In genomic region chr14:37246427-37246829, GRCh38 we compare ENCODE assay signal across 8 cellular contexts. TPM values are rescaled to one million over a fixed set of nuclear protein-coding genes. Genes with fewer than 3 reads are reported as not detected.
DNase-seq lines count a peak whose midpoint lies in the region; ATAC-seq, FAIRE-seq and TF ChIP-seq lines count a peak whose summit lies in the region.

No MANE protein-coding gene starts in this region.

- no peaks in the 10 kb centered on the region for H3K36me3 Mint-ChIP-seq in T-helper 2 cell treated with Interferon-gamma antibody and Interleukin-4, amounts not matched to agents 5 μg/mL and 100 μg/mL, for 36 hours (ENCODE audit: low read depth)
- H3K36me3 Mint-ChIP-seq in activated naive CD4-positive, alpha-beta T cell treated with anti-CD3 and anti-CD28 coated beads for 36 hours (ENCODE audit: low read depth): no peaks in the 10 kb centered on the region

- ATAC-seq in GM18870 (IDR thresholded peaks at IDR 0.05; ENCODE audit: unreplicated experiment): peak; percentile 50

- H4K20me1 ChIP-seq in keratinocyte (ENCODE audit: control insufficient read depth, extremely low read depth, insufficient read depth, low read length): no peaks in the 10 kb centered on the region

- no peaks in the 10 kb centered on the region for H3K79me2 ChIP-seq in keratinocyte (ENCODE audit: control insufficient read depth, insufficient read depth, low read length)

- H3K27ac ChIP-seq in keratinocyte (ENCODE audit: control insufficient read depth, insufficient read depth, low read length): no peak overlapping the region

- no peak overlapping the region for H3K9ac ChIP-seq in keratinocyte (ENCODE audit: control insufficient read depth, extremely low read depth, insufficient read depth, low read length)

- H3K36me3 ChIP-seq in BE2C (no peaks in the 10 kb centered on the region), keratinocyte (ENCODE audit: control insufficient read depth in 2 of 2, extremely low read depth in 1 of 2, insufficient read depth in 2 of 2, low read length in 2 of 2) (peaks cover 0 to 3% of the 10 kb centered on the region in 2 experiments)

- no peak overlapping the region for H2AFZ ChIP-seq in keratinocyte (ENCODE audit: control insufficient read depth, low read length)

- CTCF ChIA-PET in activated naive CD4-positive, alpha-beta T cell treated with anti-CD3 and anti-CD28 coated beads for 36 hours (lab: Charles Lee): interaction anchor here (0.6 to 2.1 kb wide), 6 partner anchors 12 to 642 kb away, joined by 3 to 14 read pairs (median 6); no protein-coding TSS in a partner anchor

- intact Hi-C loops in activated naive CD4-positive, alpha-beta T cell treated with anti-CD3 and anti-CD28 coated beads for 36 hours (cut with micrococcal nuclease): loop anchor here (1.0 kb wide), 3 partner anchors 348 to 1621 kb away; no protein-coding TSS in a partner anchor

- TF ChIP-seq CTCF in BE2C (IDR thresholded peaks at IDR 0.05; ENCODE audit: low read depth, low read length): peak; percentile 73
- peak in 2 of 3 experiments; percentile 44 to 50 for TF ChIP-seq CTCF in keratinocyte (optimal IDR thresholded peaks at IDR 0.05 in 1 of 3, IDR thresholded peaks at IDR 0.05 in 1 of 3, conservative IDR thresholded peaks at IDR 0.05 in 1 of 3; ENCODE audit: extremely low read depth in 1 of 3, insufficient read depth in 2 of 3, low read length in 3 of 3)

- H3K4me2 ChIP-seq in keratinocyte (ENCODE audit: control insufficient read depth, extremely low read depth, insufficient read depth, low read depth, low read length): no peak overlapping the region

- no peak overlapping the region for H3K27ac Mint-ChIP-seq in T-helper 2 cell treated with Interferon-gamma antibody and Interleukin-4, amounts not matched to agents 5 μg/mL and 100 μg/mL, for 36 hours
- no peak overlapping the region for H3K27ac Mint-ChIP-seq in activated naive CD4-positive, alpha-beta T cell treated with anti-CD3 and anti-CD28 coated beads for 36 hours

- no peaks in the 10 kb centered on the region for H3K9me3 Mint-ChIP-seq in T-helper 2 cell treated with Interferon-gamma antibody and Interleukin-4, amounts not matched to agents 5 μg/mL and 100 μg/mL, for 36 hours
- H3K9me3 Mint-ChIP-seq in activated naive CD4-positive, alpha-beta T cell treated with anti-CD3 and anti-CD28 coated beads for 36 hours: no peaks in the 10 kb centered on the region

- DNase-seq in BE2C: no peak
- peak; percentile 94 for DNase-seq in NCI-H2029 treated with DMSO at 0.1 percent for 48 hours (lab: John Stamatoyannopoulos, UW)
- DNase-seq in amniotic epithelial cell (ENCODE audit: low read depth): peak; percentile 53
- DNase-seq in keratinocyte (ENCODE audit: low read depth, low spot score): no peak
- peak; percentile 12 for DNase-seq in urothelium cell line (ENCODE audit: low spot score)
- no peak for DNase-seq in T-helper 2 cell treated with Interferon-gamma antibody and Interleukin-4, amounts not matched to agents 5 μg/mL and 100 μg/mL, for 36 hours (ENCODE audit: low spot score)
- DNase-seq in activated naive CD4-positive, alpha-beta T cell treated with anti-CD3 and anti-CD28 coated beads for 36 hours: no peak

- FAIRE-seq in keratinocyte (lab: Jason Lieb, UNC): peak; percentile 70
- FAIRE-seq in urothelium cell line (lab: Jason Lieb, UNC): no peak

- H3K27me3 ChIP-seq in BE2C (peaks cover 3% of the 10 kb centered on the region; the same call in 1 of the 2 replicates), keratinocyte (ENCODE audit: control insufficient read depth, extremely low read depth, insufficient read depth, low read length) (no peaks in the 10 kb centered on the region)

- dilution Hi-C loops in keratinocyte (cut with MboI; ENCODE audit: extremely low pct_ligation_motif_present, low sequenced_read_pairs): no loop called here

- H3K9me3 ChIP-seq in BE2C (no peaks in the 10 kb centered on the region), keratinocyte (ENCODE audit: control insufficient read depth, low read depth, low read length) (no peaks in the 10 kb centered on the region)

- no peaks in the 10 kb centered on the region for H3K9me1 ChIP-seq in keratinocyte (ENCODE audit: control insufficient read depth, extremely low read depth, insufficient read depth, low read length)

- H3K4me1 Mint-ChIP-seq in T-helper 2 cell treated with Interferon-gamma antibody and Interleukin-4, amounts not matched to agents 5 μg/mL and 100 μg/mL, for 36 hours (ENCODE audit: low read depth): no peaks in the 10 kb centered on the region
- no peaks in the 10 kb centered on the region for H3K4me1 Mint-ChIP-seq in activated naive CD4-positive, alpha-beta T cell treated with anti-CD3 and anti-CD28 coated beads for 36 hours (ENCODE audit: low read depth)

- H3K4me3 Mint-ChIP-seq in T-helper 2 cell treated with Interferon-gamma antibody and Interleukin-4, amounts not matched to agents 5 μg/mL and 100 μg/mL, for 36 hours: no peak overlapping the region
- H3K4me3 Mint-ChIP-seq in activated naive CD4-positive, alpha-beta T cell treated with anti-CD3 and anti-CD28 coated beads for 36 hours: no peak overlapping the region

- H3K27me3 Mint-ChIP-seq in T-helper 2 cell treated with Interferon-gamma antibody and Interleukin-4, amounts not matched to agents 5 μg/mL and 100 μg/mL, for 36 hours (ENCODE audit: low read depth): no peaks in the 10 kb centered on the region
- H3K27me3 Mint-ChIP-seq in activated naive CD4-positive, alpha-beta T cell treated with anti-CD3 and anti-CD28 coated beads for 36 hours (ENCODE audit: low read depth): no peaks in the 10 kb centered on the region

- H3K4me3 ChIP-seq in BE2C (ENCODE audit: low read depth, low read length) (no peak overlapping the region), keratinocyte (ENCODE audit: control insufficient read depth in 2 of 3, extremely low read depth in 1 of 3, insufficient read depth in 2 of 3, low read depth in 1 of 3, low read length in 3 of 3) (no peak overlapping the region)

- H3K4me1 ChIP-seq in BE2C: no peaks in the 10 kb centered on the region
- H3K4me1 ChIP-seq in keratinocyte (ENCODE audit: control insufficient read depth, extremely low read depth, insufficient read depth, low read length): no peaks in the 10 kb centered on the region

RNA-seq across cellular contexts. Expression of gene MIPOL1, which starts 48.7 kb away (rescaled TPM):
- polyA plus RNA-seq in BE2C (2012; ENCODE audit: insufficient read depth, insufficient read length, low read depth): 1.2 TPM
- 6.1 to 10.9 TPM (median 6.1 TPM) in 3 replicates for polyA plus RNA-seq in keratinocyte
- 38.9 TPM for polyA plus RNA-seq in keratinocyte (2011; ENCODE audit: low read depth)
- 4.0 and 9.5 TPM in 2 replicates for polyA plus RNA-seq in keratinocyte (2011; cell fraction: cytosol; rRNA removed)
- polyA plus RNA-seq in keratinocyte (2011; cell fraction: nucleus; rRNA removed): 8.4 and 9.9 TPM in 2 replicates
- 4.7 and 5.9 TPM in 2 replicates for polyA plus RNA-seq in keratinocyte (2012; ENCODE audit: low replicate concordance)
- 0.69 to 19.1 TPM (median 3.8 TPM) in 3 replicates for polyA minus RNA-seq in keratinocyte
- 5.4 TPM for polyA minus RNA-seq in keratinocyte (2011; cell fraction: cytosol; rRNA and poly(A)+ RNA removed)
- polyA minus RNA-seq in keratinocyte (2011; cell fraction: nucleus; rRNA and poly(A)+ RNA removed): 19.7 and 49.8 TPM in 2 replicates
- total RNA-seq in activated naive CD4-positive, alpha-beta T cell treated with anti-CD3 and anti-CD28 coated beads for 36 hours: under 1 TPM in 1 of 2 experiments, not detected in 1; 0.15 TPM

Comparison
In these comparisons a context has a peak if more than half of its experiments do, and no peak if none do; other contexts are left out.
1. DNase-seq: peak in NCI-H2029 treated with DMSO at 0.1 percent for 48 hours (single experiment), amniotic epithelial cell (single experiment) and urothelium cell line (single experiment); none in BE2C (single experiment), keratinocyte (single experiment), T-helper 2 cell treated with Interferon-gamma antibody and Interleukin-4, amounts not matched to agents 5 μg/mL and 100 μg/mL, for 36 hours (single experiment) and activated naive CD4-positive, alpha-beta T cell treated with anti-CD3 and anti-CD28 coated beads for 36 hours (single experiment).